Comparison of ENCODE assay signal across 8 cellular contexts in genomic region chr13:20828540-20829364, GRCh38. TPM values are rescaled to one million over a fixed set of nuclear protein-coding genes. Genes with fewer than 3 reads are reported as not detected.
A peak's percentile ranks its signal among the peaks of the same experiment; 100 is the strongest.
DNase-seq lines count a peak whose midpoint lies in the region; ATAC-seq and TF ChIP-seq lines count a peak whose summit lies in the region.

No MANE protein-coding gene starts in this region.

- TF ChIP-seq CTCF in GM12865 (IDR thresholded peaks at IDR 0.05; ENCODE audit: insufficient read depth, low read depth, low read length, missing control alignments): peak; percentile 66
- peak; percentile 47; the same call in 1 of the 2 replicates for TF ChIP-seq CTCF in KMS-11 (conservative IDR thresholded peaks at IDR 0.05; ENCODE audit: low read depth, low read length)
- peak; percentile 83 for TF ChIP-seq CTCF in choroid plexus epithelial cell (conservative IDR thresholded peaks at IDR 0.05; ENCODE audit: low read depth, low read length)
- TF ChIP-seq CTCF in right lobe of liver (IDR thresholded peaks at IDR 0.05): peak; percentile 73 to 85 (median 82)
- TF ChIP-seq CTCF in tibial artery (IDR thresholded peaks at IDR 0.05): peak; percentile 73 to 83

- peaks cover 21% of the 10 kb centered on the region for H3K4me1 ChIP-seq in KMS-11 (ENCODE audit: low read depth, poor library complexity, severe bottlenecking)
- H3K4me1 ChIP-seq in right lobe of liver: peaks cover 0 to 5% (median 0%) of the 10 kb centered on the region in 4 donors
- H3K4me1 ChIP-seq in tibial artery: peaks cover 0 to 31% (median 2%) of the 10 kb centered on the region in 4 donors

- intact Hi-C loops in right lobe of liver (cut with DNase I) (loop anchor here in 1 of 2 donors (10.0 kb wide), 1 partner anchor 114 kb away; no protein-coding TSS in a partner anchor), tibial artery (cut with DNase I; ENCODE audit: low total_unique reads) (loop anchor here (5.0 kb wide), 2 partner anchors 111 to 126 kb away; partner anchors contain the start of gene IL17D)

- no peak for TF ChIP-seq POLR2A in right lobe of liver (IDR thresholded peaks at IDR 0.05)

- no peak overlapping the region; the same call in 1 of the 2 replicates for H3K4me3 ChIP-seq in GM12865 (ENCODE audit: low read depth, low read length)
- H3K4me3 ChIP-seq in KMS-11 (IDR thresholded peaks at IDR 0.05; ENCODE audit: insufficient read depth, low read depth, low read length): no peak overlapping the region
- peak overlapping the region; percentile 42 for H3K4me3 ChIP-seq in choroid plexus epithelial cell (ENCODE audit: low read depth, low read length)
- peak overlapping the region in 2 of 3 donors; percentile 22 to 30 for H3K4me3 ChIP-seq in right lobe of liver
- H3K4me3 ChIP-seq in tibial artery: peak overlapping the region; percentile 11 to 28

- H3K79me2 ChIP-seq in KMS-11 (ENCODE audit: insufficient read depth, low read depth): no peaks in the 10 kb centered on the region

- H3K27ac ChIP-seq in KMS-11: peak overlapping the region; percentile 21; the same call in 1 of the 2 replicates
- H3K27ac ChIP-seq in right lobe of liver: no peak overlapping the region
- peak overlapping the region; percentile 5 to 29 for H3K27ac ChIP-seq in tibial artery

- H3K27me3 ChIP-seq in KMS-11 (ENCODE audit: insufficient read depth, low read depth): no peaks in the 10 kb centered on the region
- no peaks in the 10 kb centered on the region for H3K27me3 ChIP-seq in right lobe of liver
- H3K27me3 ChIP-seq in tibial artery: no peaks in the 10 kb centered on the region

- H3K36me3 ChIP-seq in KMS-11 (ENCODE audit: insufficient read depth) (no peaks in the 10 kb centered on the region), right lobe of liver (peaks cover 0 to 3% (median 0%) of the 10 kb centered on the region in 4 donors), tibial artery (peaks cover 0 to 7% (median 0%) of the 10 kb centered on the region in 3 donors)

- H3K4me2 ChIP-seq in KMS-11: peak overlapping the region; percentile 68; the same call in 1 of the 2 replicates

- 7% methylated on average over 5 of the region's 5 CpGs for WGBS in right lobe of liver (ENCODE audit: insufficient coverage, low coverage, low lambda C conversion rate, missing lambda C conversion rate)

- H2AFZ ChIP-seq in KMS-11 (ENCODE audit: low read depth): no peak overlapping the region

- H3K9me3 ChIP-seq in right lobe of liver: no peaks in the 10 kb centered on the region
- H3K9me3 ChIP-seq in tibial artery: no peaks in the 10 kb centered on the region

- DNase-seq in Ammon's horn (ENCODE audit: low spot score) (peak; percentile 65), GM12865 (ENCODE audit: low read depth) (peak; percentile 69), SW480 (ENCODE audit: low spot score) (peak; percentile 56), choroid plexus epithelial cell (ENCODE audit: low read depth) (peak; percentile 74), right lobe of liver (no peak), tibial artery (no peak)

- no peaks in the 10 kb centered on the region for H4K20me1 ChIP-seq in KMS-11 (ENCODE audit: insufficient read depth)

- ATAC-seq in right lobe of liver (peak; percentile 87 to 96 (median 91)), HG03095 (IDR thresholded peaks at IDR 0.05; ENCODE audit: unreplicated experiment) (no peak)

- H3K9ac ChIP-seq in KMS-11: no peak overlapping the region

RNA-seq across cellular contexts. Expression of gene EEF1AKMT1, which starts 55.0 kb away (rescaled TPM):
- 10 to 100 TPM in 1 of 6 experiments, 1 to 10 TPM in 5; 5.5 to 10.3 (median 6.3) TPM for total RNA-seq in right lobe of liver

Comparison
In these comparisons a context has a peak if more than half of its experiments do, and no peak if none do; other contexts are left out.
1. DNase-seq: peak in Ammon's horn (single experiment), GM12865 (single experiment), SW480 (single experiment) and choroid plexus epithelial cell (single experiment); none in right lobe of liver (0 of 3) and tibial artery (0 of 2).
2. H3K4me3 ChIP-seq: peak in choroid plexus epithelial cell (single experiment), right lobe of liver (2 of 3) and tibial artery (2 of 2); none in GM12865 (single experiment) and KMS-11 (single experiment).
3. H3K27ac ChIP-seq: peak in KMS-11 (single experiment) and tibial artery (2 of 2); none in right lobe of liver (0 of 3).
4. Peak in every context shown above with its lines, with median percentiles within 50 percentile points of each other: CTCF ChIP-seq.